8 cellular contexts compared by ENCODE assay signal in the genomic region with DNA sequence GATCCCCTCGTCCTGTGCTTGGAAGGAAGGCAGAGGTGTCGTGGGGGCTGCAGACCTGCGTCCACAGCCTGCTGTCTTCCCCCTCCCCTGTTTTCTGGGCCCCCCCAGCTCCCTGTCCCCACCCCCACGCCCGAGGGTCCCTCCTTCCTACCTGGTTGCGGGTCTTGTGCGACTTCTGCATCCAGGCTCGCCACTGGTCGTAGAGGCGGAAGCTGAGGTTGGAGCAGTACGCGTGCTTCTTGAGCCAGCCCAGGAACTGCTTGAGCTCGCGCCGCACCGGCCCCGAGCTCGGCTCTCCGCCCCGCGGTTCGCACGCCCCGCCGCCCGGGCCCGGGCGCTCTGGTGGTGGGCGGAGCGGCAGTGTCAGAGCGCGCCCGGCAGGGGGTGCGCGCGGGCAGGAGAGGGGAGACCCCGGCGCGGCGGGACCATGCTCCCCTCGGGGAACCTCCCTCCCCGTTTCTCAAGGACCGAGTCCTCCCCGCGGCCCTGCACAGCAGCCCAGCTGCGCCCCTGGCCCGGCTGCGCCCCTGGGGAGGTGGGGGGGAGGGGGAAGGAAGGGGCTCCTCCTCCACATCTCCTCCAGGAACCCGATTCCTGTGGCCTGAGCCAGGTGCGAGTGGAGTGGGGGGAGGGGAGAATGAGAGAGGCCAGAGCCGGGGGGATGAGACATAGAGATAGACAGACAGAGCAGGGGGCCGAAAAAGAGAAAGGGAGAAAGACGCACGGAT. TPM values are rescaled to one million over a fixed set of nuclear protein-coding genes. Genes with fewer than 3 reads are reported as not detected.
DNase-seq lines count a peak whose midpoint lies in the region; ATAC-seq and TF ChIP-seq lines count a peak whose summit lies in the region.

No MANE protein-coding gene starts in this region.

- BruUV-seq in Caco-2 (replicated peaks; lab: Mats Ljungman, UMichigan) = no TSS peak

- H3K36me3 ChIP-seq in Caco-2 (ENCODE audit: control insufficient read depth, insufficient read depth, low read length) (no peaks in the 10 kb centered on the region), right lobe of liver (peaks cover 0 to 9% (median 2%) of the 10 kb centered on the region in 4 donors)

- intact Hi-C loops in Caco-2 (cut with micrococcal nuclease; ENCODE audit: unreplicated experiment) (loop anchor here (1.0 kb wide), 1 partner anchor 78 kb away; no protein-coding TSS in a partner anchor), right lobe of liver (cut with DNase I) (loop anchor here in 1 of 2 donors (5.0 kb wide), 1 partner anchor 253 kb away; no protein-coding TSS in a partner anchor)

- peak; percentile 58 to 84 for DNase-seq in Caco-2
- DNase-seq in HEK293T (ENCODE audit: extremely low spot score) = peak; percentile 78
- peak; percentile 55 for DNase-seq in NCI-H2227 treated with DMSO at 0.1 percent for 48 hours (lab: John Stamatoyannopoulos, UW)
- peak; percentile 67 for DNase-seq in activated CD4-positive, alpha-beta T cell treated with anti-CD3 and anti-CD28 coated beads, Interleukin-2, amount 10 ng/mL, durations not matched to agents 7 days and 5 days
- peak; percentile 47 for DNase-seq in dedifferentiated amniotic fluid mesenchymal stem cell (ENCODE audit: extremely low spot score)
- DNase-seq in right lobe of liver = peak in 2 of 3 donors; percentile 65 to 69
- DNase-seq in stimulated activated CD4-positive, alpha-beta T cell treated with anti-CD3 and anti-CD28 coated beads, Interleukin-4, amount 100 ng/mL, for 48 hours (ENCODE audit: low read depth in 2 of 2) = peak; percentile 66

- peaks cover 7% of the 10 kb centered on the region for H3K4me1 Mint-ChIP-seq in Caco-2 (ENCODE audit: low read depth, unreplicated experiment)
- peaks cover 27% of the 10 kb centered on the region for H3K4me1 Mint-ChIP-seq in activated CD4-positive, alpha-beta T cell treated with anti-CD3 and anti-CD28 coated beads, Interleukin-2, amount 10 ng/mL, durations not matched to agents 7 days and 5 days

- H3K4me1 ChIP-seq in Caco-2 = peaks cover 4% of the 10 kb centered on the region; the same call in 1 of the 2 replicates
- H3K4me1 ChIP-seq in right lobe of liver = peaks cover 0 to 22% (median 9%) of the 10 kb centered on the region in 4 donors

- H3K27me3 Mint-ChIP-seq in Caco-2 (ENCODE audit: insufficient read depth, unreplicated experiment) = no peaks in the 10 kb centered on the region
- peaks cover 16% of the 10 kb centered on the region for H3K27me3 Mint-ChIP-seq in activated CD4-positive, alpha-beta T cell treated with anti-CD3 and anti-CD28 coated beads, Interleukin-2, amount 10 ng/mL, durations not matched to agents 7 days and 5 days

- H3K4me3 ChIP-seq in Caco-2 (ENCODE audit: low read depth, low read length) (peak overlapping the region; percentile 42), right lobe of liver (peak overlapping the region in 1 of 3 donors; percentile 15)

- WGBS in right lobe of liver (ENCODE audit: insufficient coverage, low coverage, low lambda C conversion rate, missing lambda C conversion rate) = under 1% methylated on average over 13 of the region's 54 CpGs

- no peak overlapping the region for H3K27ac ChIP-seq in right lobe of liver

- ATAC-seq in right lobe of liver (peak; percentile 73 to 80 (median 76)), GM18517 (IDR thresholded peaks at IDR 0.05; ENCODE audit: unreplicated experiment) (no peak)

- H3K27me3 ChIP-seq in Caco-2 (replicated peaks; ENCODE audit: control insufficient read depth, insufficient read depth, low read length) (no peaks in the 10 kb centered on the region), right lobe of liver (no peaks in the 10 kb centered on the region)

- H3K4me3 Mint-ChIP-seq in Caco-2 (ENCODE audit: unreplicated experiment) = peak overlapping the region; percentile 58
- H3K4me3 Mint-ChIP-seq in activated CD4-positive, alpha-beta T cell treated with anti-CD3 and anti-CD28 coated beads, Interleukin-2, amount 10 ng/mL, durations not matched to agents 7 days and 5 days = peak overlapping the region; percentile 24

- CTCF ChIA-PET in Caco-2 (lab: Charles Lee) (interaction anchor here (0.5 to 1.2 kb wide), 11 partner anchors 23 to 253 kb away, joined by 3 to 17 read pairs (median 4); partner anchors contain the start of gene KXD1), HEK293T (lab: Yijun Ruan, JAX) (interaction anchor here (0.5 to 1.3 kb wide), 8 partner anchors 20 to 351 kb away, joined by 3 to 5 read pairs (median 3); no protein-coding TSS in a partner anchor)
- CTCF ChIA-PET in activated CD4-positive, alpha-beta T cell treated with anti-CD3 and anti-CD28 coated beads, Interleukin-2, amount 10 ng/mL, durations not matched to agents 7 days and 5 days (lab: Charles Lee) = interaction anchor here (0.6 to 1.7 kb wide), 20 partner anchors 9 to 273 kb away, joined by 3 to 9 read pairs (median 3); partner anchors contain the start of genes ELL, SSBP4 and TMEM59L

- H3K9me3 ChIP-seq in Caco-2 (no peaks in the 10 kb centered on the region), right lobe of liver (no peaks in the 10 kb centered on the region)

- H3K36me3 Mint-ChIP-seq in Caco-2 (ENCODE audit: insufficient read depth, unreplicated experiment) = peaks cover 10% of the 10 kb centered on the region
- H3K36me3 Mint-ChIP-seq in activated CD4-positive, alpha-beta T cell treated with anti-CD3 and anti-CD28 coated beads, Interleukin-2, amount 10 ng/mL, durations not matched to agents 7 days and 5 days (ENCODE audit: low read depth) = peaks cover 16% of the 10 kb centered on the region

- TF ChIP-seq POLR2A in right lobe of liver (IDR thresholded peaks at IDR 0.05) = no peak

- H3K27ac Mint-ChIP-seq in Caco-2 (ENCODE audit: unreplicated experiment) = peak overlapping the region; percentile 46
- H3K27ac Mint-ChIP-seq in activated CD4-positive, alpha-beta T cell treated with anti-CD3 and anti-CD28 coated beads, Interleukin-2, amount 10 ng/mL, durations not matched to agents 7 days and 5 days = no peak overlapping the region

- no peaks in the 10 kb centered on the region for H3K9me3 Mint-ChIP-seq in Caco-2 (ENCODE audit: unreplicated experiment)
- H3K9me3 Mint-ChIP-seq in activated CD4-positive, alpha-beta T cell treated with anti-CD3 and anti-CD28 coated beads, Interleukin-2, amount 10 ng/mL, durations not matched to agents 7 days and 5 days = no peaks in the 10 kb centered on the region

- POLR2A ChIA-PET in Caco-2 (lab: Charles Lee) (interaction anchor here (0.7 kb wide), 1 partner anchor 43 kb away, joined by 10 read pairs; no protein-coding TSS in a partner anchor), HEK293T (lab: Yijun Ruan, JAX) (interaction anchor here (1.0 to 1.3 kb wide), 3 partner anchors 13 to 253 kb away, joined by 3 to 4 read pairs (median 3); partner anchors contain the start of gene CRLF1)
- POLR2A ChIA-PET in activated CD4-positive, alpha-beta T cell treated with anti-CD3 and anti-CD28 coated beads, Interleukin-2, amount 10 ng/mL, durations not matched to agents 7 days and 5 days (lab: Charles Lee) = no interaction called here

- TF ChIP-seq CTCF in Caco-2 (IDR thresholded peaks at IDR 0.05; ENCODE audit: insufficient read depth in 1 of 2, low read depth in 1 of 2, low read length in 1 of 2, severe bottlenecking in 1 of 2, unreplicated experiment in 1 of 2) (peak; percentile 53 to 90), right lobe of liver (IDR thresholded peaks at IDR 0.05) (peak; percentile 72 to 84 (median 80))

TF ChIP-seq in HEK293T, 16 proteins besides CTCF, POLR2A, EP300 and RAD21:
- TF ChIP-seq ZNF384 (IDR thresholded peaks at IDR 0.05) (no peak), SUZ12 (IDR thresholded peaks at IDR 0.05) (no peak), SP1 (IDR thresholded peaks at IDR 0.05) (no peak), LEF1 (IDR thresholded peaks at IDR 0.05; ENCODE audit: borderline replicate concordance) (no peak), ARNT (IDR thresholded peaks at IDR 0.05) (no peak), ELF4 (IDR thresholded peaks at IDR 0.05) (no peak)
- TF ChIP-seq, protein P1, sequence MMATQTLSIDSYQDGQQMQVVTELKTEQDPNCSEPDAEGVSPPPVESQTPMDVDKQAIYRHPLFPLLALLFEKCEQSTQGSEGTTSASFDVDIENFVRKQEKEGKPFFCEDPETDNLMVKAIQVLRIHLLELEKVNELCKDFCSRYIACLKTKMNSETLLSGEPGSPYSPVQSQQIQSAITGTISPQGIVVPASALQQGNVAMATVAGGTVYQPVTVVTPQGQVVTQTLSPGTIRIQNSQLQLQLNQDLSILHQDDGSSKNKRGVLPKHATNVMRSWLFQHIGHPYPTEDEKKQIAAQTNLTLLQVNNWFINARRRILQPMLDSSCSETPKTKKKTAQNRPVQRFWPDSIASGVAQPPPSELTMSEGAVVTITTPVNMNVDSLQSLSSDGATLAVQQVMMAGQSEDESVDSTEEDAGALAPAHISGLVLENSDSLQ (IDR thresholded peaks at IDR 0.05) = no peak

RNA-seq across cellular contexts. Expression of gene REX1BD, which starts 5.7 kb away (rescaled TPM):
- 44.8 and 48.3 TPM in 2 replicates for total RNA-seq in Caco-2 (2022)
- total RNA-seq in activated CD4-positive, alpha-beta T cell treated with anti-CD3 and anti-CD28 coated beads, Interleukin-2, amount 10 ng/mL, durations not matched to agents 7 days and 5 days = 10 to 100 TPM; 73.0 to 85.2 TPM
- total RNA-seq in right lobe of liver = 10 to 100 TPM; 30.4 to 71.7 (median 45.6) TPM

RNA-seq across cellular contexts. Expression of gene CRLF1, which starts 12.3 kb away (rescaled TPM):
- total RNA-seq in Caco-2 (2022) = 0.61 and 2.6 TPM in 2 replicates
- total RNA-seq in activated CD4-positive, alpha-beta T cell treated with anti-CD3 and anti-CD28 coated beads, Interleukin-2, amount 10 ng/mL, durations not matched to agents 7 days and 5 days = not detected
- 1 to 10 TPM in 2 of 6 experiments, under 1 TPM in 1, not detected in 3; 0.27 to 2.9 (median 1.2) TPM for total RNA-seq in right lobe of liver

RNA-seq across cellular contexts. Expression of gene TMEM59L, which starts 18.4 kb away (rescaled TPM):
- total RNA-seq in Caco-2 (2022) (0.25 TPM in 1 of 2 replicates, not detected in the other), right lobe of liver (under 1 TPM in 2 of 6 experiments, not detected in 4; 0.31 to 0.43 TPM)
- total RNA-seq in activated CD4-positive, alpha-beta T cell treated with anti-CD3 and anti-CD28 coated beads, Interleukin-2, amount 10 ng/mL, durations not matched to agents 7 days and 5 days = under 1 TPM in 1 of 2 experiments, not detected in 1; 0.12 TPM

RNA-seq across cellular contexts. Expression of gene UBA52, which starts 22.6 kb away (rescaled TPM):
- total RNA-seq in Caco-2 (2022) (1,276 and 1,389 TPM in 2 replicates), right lobe of liver (100 to 1,000 TPM; 256 to 470 (median 406) TPM)
- total RNA-seq in activated CD4-positive, alpha-beta T cell treated with anti-CD3 and anti-CD28 coated beads, Interleukin-2, amount 10 ng/mL, durations not matched to agents 7 days and 5 days = 1,000 to 10,000 TPM; 1,627 to 1,778 TPM

RNA-seq across cellular contexts. Expression of gene KXD1, which starts 36.6 kb away (rescaled TPM):
- 77.5 and 80.2 TPM in 2 replicates for total RNA-seq in Caco-2 (2022)
- 10 to 100 TPM; 95.4 to 100.0 TPM for total RNA-seq in activated CD4-positive, alpha-beta T cell treated with anti-CD3 and anti-CD28 coated beads, Interleukin-2, amount 10 ng/mL, durations not matched to agents 7 days and 5 days
- total RNA-seq in right lobe of liver = 10 to 100 TPM; 30.2 to 93.0 (median 36.1) TPM
